29 cellular contexts compared by ENCODE assay signal in genomic region chr10:132028706-132029105, GRCh38. TPM values are rescaled to one million over a fixed set of nuclear protein-coding genes. Genes with fewer than 3 reads are reported as not detected.
"Had no signal": no experiment of that assay in that cellular context is flagged by ENCODE, and none has a peak within 500 bp of the region (broad histone marks: within the 10 kb centered on the region; RNA-seq: fewer than 3 reads in every experiment).

No MANE protein-coding gene starts in this region.

- H3K36me3 ChIP-seq: adrenal gland, esophagus muscularis mucosa, gastrocnemius medialis, heart left ventricle had no signal

- DNase-seq: activated CD4-positive, alpha-beta memory T cell treated with anti-CD3 and anti-CD28 coated beads, Interleukin-2, amount 10 ng/mL, durations not matched to agents 7 days and 5 days; activated CD4-positive, alpha-beta T cell treated with anti-CD3 and anti-CD28 coated beads for 36 hours; activated CD4-positive, alpha-beta T cell treated with anti-CD3 and anti-CD28 coated beads, Interleukin-2, amount 10 ng/mL, durations not matched to agents 7 days and 5 days; activated CD4-positive, alpha-beta T cell treated with anti-CD3 and anti-CD28 coated beads, Interleukin-2, amount 50 U/mL, for 4 hours; activated CD4-positive, CD25-positive, alpha-beta regulatory T cell; activated CD4-positive, CD25-positive, alpha-beta regulatory T cell treated with anti-CD3 and anti-CD28 coated beads, Interleukin-2, amount 50 U/mL, for 72 hours; activated CD8-positive, alpha-beta memory T cell treated with anti-CD3 and anti-CD28 coated beads, Interleukin-2, amount 50 U/mL, for 48 hours; activated naive CD4-positive, alpha-beta T cell treated with anti-CD3 and anti-CD28 coated beads for 36 hours; activated naive CD8-positive, alpha-beta T cell treated with anti-CD3 and anti-CD28 coated beads for 36 hours; activated naive CD8-positive, alpha-beta T cell treated with anti-CD3 and anti-CD28 coated beads, Interleukin-2, amount 50 U/mL, for 24 hours; activated T-cell treated with anti-CD3 and anti-CD28 coated beads for 4 hours; activated T-cell treated with anti-CD3 and anti-CD28 coated beads, Interleukin-2, amount 50 U/mL, for 24 hours; activated T-cell treated with anti-CD3 and anti-CD28 coated beads, Interleukin-2, amount 50 U/mL, for 72 hours; adrenal gland; amygdala; aorta; body of pancreas; caudate nucleus; cortex of kidney; dermis blood vessel endothelial cell; effector CD4-positive, alpha-beta T cell; effector memory CD8-positive, alpha-beta T cell; erythroblast; foreskin keratinocyte; gastrocnemius medialis; glutamatergic neuron; heart left ventricle; T-helper 2 cell had no signal

- H3K27ac ChIP-seq: adrenal gland, body of pancreas, esophagus muscularis mucosa, foreskin keratinocyte, gastrocnemius medialis, heart left ventricle had no signal

- H3K9me3 ChIP-seq: adrenal gland, body of pancreas, esophagus muscularis mucosa, gastrocnemius medialis, heart left ventricle had no signal

- H3K27me3 ChIP-seq: body of pancreas had no signal

- H3K4me3 ChIP-seq: adrenal gland, body of pancreas, esophagus muscularis mucosa, gastrocnemius medialis, heart left ventricle had no signal

- H3K4me1 ChIP-seq: foreskin keratinocyte had no signal

RNA-seq across cellular contexts. Expression of gene JAKMIP3, which starts 37.0 kb away (rescaled TPM):
- total RNA-seq: dermis blood vessel endothelial cell had no signal
- polyA plus RNA-seq: foreskin keratinocyte had no signal
